ENCODE assay signal across 4 cellular contexts in the genomic region with DNA sequence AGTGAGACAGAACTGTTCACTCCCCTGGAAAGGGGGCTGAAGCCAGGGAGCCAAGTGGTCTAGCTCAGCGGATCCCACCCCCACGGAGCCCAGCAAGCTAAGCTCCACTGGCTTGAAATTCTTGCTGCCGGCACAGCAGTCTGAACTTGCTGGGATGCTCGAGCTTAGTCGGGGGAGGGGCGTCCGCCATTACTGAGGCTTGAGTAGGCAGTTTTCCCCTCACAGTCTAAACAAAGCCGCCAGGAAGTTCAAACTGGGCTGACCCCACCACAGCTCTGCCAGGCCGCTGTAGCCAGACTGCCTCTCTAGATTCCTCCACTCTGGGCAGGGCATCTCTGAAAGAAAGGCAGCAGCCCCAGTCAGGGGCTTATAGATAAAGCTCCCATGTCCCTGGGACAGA. TPM values are rescaled to one million over a fixed set of nuclear protein-coding genes. Genes with fewer than 3 reads are reported as not detected.
"Had no signal": no experiment of that assay in that cellular context is flagged by ENCODE, and none has a peak within 500 bp of the region (broad histone marks: within the 10 kb centered on the region; RNA-seq: fewer than 3 reads in every experiment).

No MANE protein-coding gene starts in this region.

RNA-seq across cellular contexts. Expression of a gene that starts 20.0 kb away (rescaled TPM):
- total RNA-seq: activated B cell treated with CpG ODN at 0.5 μM for 24 hours; activated CD8-positive, alpha-beta T cell treated with anti-CD3 and anti-CD28 coated beads for 36 hours; activated T-cell treated with anti-CD3 and anti-CD28 coated beads, Interleukin-2, amount 50 U/mL, for 4 hours; T-helper 1 cell treated with Interleukin-12 subunit alpha and Interleukin-12 subunit beta and Interleukin-4 antibody, amounts not matched to agents 30 ng/mL and 1 ng/mL, for 36 hours had no signal
